Comparison of ENCODE assay signal across 9 cellular contexts in the genomic region with DNA sequence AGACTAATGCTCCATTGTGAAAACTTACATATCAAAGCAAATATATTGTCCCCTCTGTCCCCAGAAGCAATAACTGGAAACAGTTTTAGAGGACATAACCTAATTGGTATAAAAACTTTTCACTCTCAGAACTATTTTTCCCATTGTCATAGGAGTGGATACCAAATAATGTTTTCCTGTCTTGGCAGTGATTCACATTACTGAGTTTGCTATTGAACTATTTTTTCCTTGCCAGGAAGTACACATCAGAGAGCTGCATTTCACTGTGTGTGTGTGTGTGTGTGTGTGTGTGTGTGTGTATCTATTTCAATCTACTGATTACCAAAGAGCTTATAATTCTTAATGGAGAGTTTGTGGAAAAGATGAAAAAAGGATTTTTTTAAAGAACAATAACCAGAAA. TPM values are rescaled to one million over a fixed set of nuclear protein-coding genes. Genes with fewer than 3 reads are reported as not detected.
DNase-seq lines count a peak whose midpoint lies in the region; ATAC-seq and TF ChIP-seq lines count a peak whose summit lies in the region.
"Had no signal": no experiment of that assay in that cellular context is flagged by ENCODE, and none has a peak within 500 bp of the region (broad histone marks: within the 10 kb centered on the region; RNA-seq: fewer than 3 reads in every experiment).

No MANE protein-coding gene starts in this region.

- H3K27me3 ChIP-seq in heart left ventricle, result no peaks in the 10 kb centered on the region
- H3K27me3 ChIP-seq in aorta (ENCODE audit: control insufficient read depth in 1 of 2, insufficient read depth in 2 of 2, low read length in 1 of 2), result no peaks in the 10 kb centered on the region
- H3K27me3 ChIP-seq in neuronal stem cell (ENCODE audit: control insufficient read depth in 3 of 3, insufficient read depth in 3 of 3, low read depth in 1 of 3, low read length in 3 of 3), result no peaks in the 10 kb centered on the region
- H3K27me3 ChIP-seq: vagina had no signal

- H4K91ac ChIP-seq in neuronal stem cell (ENCODE audit: low read depth, low read length, poor library complexity), result no peak overlapping the region

- H3K4me2 ChIP-seq in neuronal stem cell (ENCODE audit: insufficient read depth, low read length, poor library complexity, severe bottlenecking), result no peak overlapping the region

- no peak overlapping the region for H3K23ac ChIP-seq in neuronal stem cell (ENCODE audit: low read depth, low read length, poor library complexity)

- peaks cover 2% of the 10 kb centered on the region for H3K79me1 ChIP-seq in neuronal stem cell (ENCODE audit: low read depth, low read length)

- H3K14ac ChIP-seq in neuronal stem cell (ENCODE audit: low read length), result no peak overlapping the region

- no peak overlapping the region for H2AFZ ChIP-seq in neuronal stem cell (ENCODE audit: low read length)

- H3K18ac ChIP-seq in neuronal stem cell (ENCODE audit: low read length), result no peak overlapping the region

- no peak overlapping the region for H3K4ac ChIP-seq in neuronal stem cell (ENCODE audit: low read length)

- H3K4me3 ChIP-seq in heart left ventricle, result no peak overlapping the region
- H3K4me3 ChIP-seq in aorta (ENCODE audit: low read length in 2 of 2), result no peak overlapping the region
- no peak overlapping the region for H3K4me3 ChIP-seq in neuronal stem cell (ENCODE audit: low read length in 2 of 2)
- H3K4me3 ChIP-seq: vagina had no signal

- H3K4me1 ChIP-seq in heart left ventricle, result peaks cover 0 to 25% (median 11%) of the 10 kb centered on the region in 12 donors
- no peaks in the 10 kb centered on the region for H3K4me1 ChIP-seq in aorta (ENCODE audit: control insufficient read depth in 1 of 2, insufficient read depth in 2 of 2, low read length in 2 of 2)
- peaks cover 0 to 1% of the 10 kb centered on the region in 2 donors for H3K4me1 ChIP-seq in neuronal stem cell (ENCODE audit: control insufficient read depth in 2 of 2, insufficient read depth in 1 of 2, low read depth in 1 of 2, low read length in 2 of 2)

- no peak overlapping the region for H4K8ac ChIP-seq in neuronal stem cell (ENCODE audit: low read depth, low read length)

- no peak for TF ChIP-seq CTCF in heart left ventricle (IDR thresholded peaks at IDR 0.05)

- no peak overlapping the region for H2BK5ac ChIP-seq in neuronal stem cell (ENCODE audit: low read length)

- intact Hi-C loops in heart left ventricle (cut with DNase I), result no loop called here
- intact Hi-C loops in cardiac septum (cut with DNase I), result no loop called here
- intact Hi-C loops in aorta (cut with DNase I), result no loop called here

- H3K27ac ChIP-seq in heart left ventricle, result peak overlapping the region in 11 of 12 donors; percentile 26 to 78 (median 53)
- H3K27ac ChIP-seq in aorta (ENCODE audit: low read depth in 1 of 2, low read length in 2 of 2), result no peak overlapping the region
- H3K27ac ChIP-seq in neuronal stem cell (replicated peaks; ENCODE audit: low read length), result no peak overlapping the region
- H3K27ac ChIP-seq: vagina had no signal

- no peak overlapping the region for H2AK5ac ChIP-seq in neuronal stem cell (ENCODE audit: low read depth, low read length)

- no peak for TF ChIP-seq POLR2A in heart left ventricle (IDR thresholded peaks at IDR 0.05)

- H2BK15ac ChIP-seq in neuronal stem cell (ENCODE audit: low read length), result no peak overlapping the region

- peak in 1 of 5 donors; percentile 24 for DNase-seq in heart left ventricle
- no peak for DNase-seq in cardiac septum (ENCODE audit: low spot score)
- DNase-seq in dermis microvascular lymphatic vessel endothelial cell (ENCODE audit: low read depth in 2 of 2), result peak; percentile 92 to 95
- DNase-seq in lung microvascular endothelial cell (ENCODE audit: low read depth in 2 of 2), result peak; percentile 91 to 96
- DNase-seq in aorta, result no peak
- no peak for DNase-seq in neuronal stem cell (ENCODE audit: low spot score)
- DNase-seq in DMS53 (lab: John Stamatoyannopoulos, UW), result no peak

- H3K36me3 ChIP-seq in heart left ventricle, result no peaks in the 10 kb centered on the region
- no peaks in the 10 kb centered on the region for H3K36me3 ChIP-seq in aorta (ENCODE audit: control insufficient read depth in 1 of 2, insufficient read depth in 2 of 2, low read length in 1 of 2)
- H3K36me3 ChIP-seq in neuronal stem cell (replicated peaks in 1 of 2; ENCODE audit: control insufficient read depth in 2 of 2, insufficient read depth in 2 of 2, low read length in 2 of 2), result no peaks in the 10 kb centered on the region
- H3K36me3 ChIP-seq: vagina had no signal

- no peak overlapping the region for H2BK12ac ChIP-seq in neuronal stem cell (ENCODE audit: low read length)

- no peak overlapping the region for H2BK120ac ChIP-seq in neuronal stem cell (ENCODE audit: low read depth, low read length)

- ATAC-seq in heart left ventricle (peak; percentile 59 to 87 (median 70)), aorta (ENCODE audit: low FRiP score) (peak; percentile 64), HG03196 (IDR thresholded peaks at IDR 0.05; ENCODE audit: unreplicated experiment) (no peak)

- H3K9ac ChIP-seq in neuronal stem cell (ENCODE audit: low read depth, low read length, poor library complexity), result no peak overlapping the region

- H3K9me3 ChIP-seq in heart left ventricle (no peaks in the 10 kb centered on the region), aorta (ENCODE audit: control insufficient read depth, low read length) (no peaks in the 10 kb centered on the region), neuronal stem cell (replicated peaks in 1 of 2; ENCODE audit: control insufficient read depth in 2 of 2, insufficient read depth in 1 of 2, low read depth in 1 of 2, low read length in 2 of 2) (peaks cover 0 to 2% of the 10 kb centered on the region in 2 donors)
- H3K9me3 ChIP-seq: vagina had no signal

RNA-seq across cellular contexts. Expression of a gene that starts 45.4 kb away (rescaled TPM):
- total RNA-seq in heart left ventricle, result 10 to 100 TPM in 7 of 9 donors, 1 to 10 TPM in 2; 7.6 to 33.5 (median 13.8) TPM
- polyA plus RNA-seq in heart left ventricle, result 10 to 100 TPM in 1 of 2 donors, 1 to 10 TPM in 1; 3.7 to 17.6 TPM
- total RNA-seq in cardiac septum, result 15.4 TPM
- total RNA-seq in dermis microvascular lymphatic vessel endothelial cell, result 314 and 444 TPM in 2 replicates
- total RNA-seq in lung microvascular endothelial cell, result 250 and 900 TPM in 2 replicates
- 100 to 1,000 TPM in 1 of 2 donors, 10 to 100 TPM in 1; 77.7 to 101 TPM for total RNA-seq in aorta
- polyA plus RNA-seq in aorta, result 10 to 100 TPM; 19.2 to 69.3 TPM
- 25.6 TPM for polyA plus RNA-seq in neuronal stem cell (2013, experiment 1 of 2)
- 25.6 TPM for polyA plus RNA-seq in neuronal stem cell (2013, experiment 2 of 2)

Comparison
In these comparisons a context has a peak if more than half of its experiments do, and no peak if none do; other contexts are left out.
1. DNase-seq: peak in dermis microvascular lymphatic vessel endothelial cell (2 of 2) and lung microvascular endothelial cell (2 of 2); none in cardiac septum (single experiment), aorta (0 of 2), neuronal stem cell (single experiment) and DMS53 (single experiment).
2. H3K27ac ChIP-seq: peak in heart left ventricle (11 of 12); none in aorta (0 of 2) and neuronal stem cell (single experiment).